Comparison of ENCODE assay signal across 26 cellular contexts in the genomic region with DNA sequence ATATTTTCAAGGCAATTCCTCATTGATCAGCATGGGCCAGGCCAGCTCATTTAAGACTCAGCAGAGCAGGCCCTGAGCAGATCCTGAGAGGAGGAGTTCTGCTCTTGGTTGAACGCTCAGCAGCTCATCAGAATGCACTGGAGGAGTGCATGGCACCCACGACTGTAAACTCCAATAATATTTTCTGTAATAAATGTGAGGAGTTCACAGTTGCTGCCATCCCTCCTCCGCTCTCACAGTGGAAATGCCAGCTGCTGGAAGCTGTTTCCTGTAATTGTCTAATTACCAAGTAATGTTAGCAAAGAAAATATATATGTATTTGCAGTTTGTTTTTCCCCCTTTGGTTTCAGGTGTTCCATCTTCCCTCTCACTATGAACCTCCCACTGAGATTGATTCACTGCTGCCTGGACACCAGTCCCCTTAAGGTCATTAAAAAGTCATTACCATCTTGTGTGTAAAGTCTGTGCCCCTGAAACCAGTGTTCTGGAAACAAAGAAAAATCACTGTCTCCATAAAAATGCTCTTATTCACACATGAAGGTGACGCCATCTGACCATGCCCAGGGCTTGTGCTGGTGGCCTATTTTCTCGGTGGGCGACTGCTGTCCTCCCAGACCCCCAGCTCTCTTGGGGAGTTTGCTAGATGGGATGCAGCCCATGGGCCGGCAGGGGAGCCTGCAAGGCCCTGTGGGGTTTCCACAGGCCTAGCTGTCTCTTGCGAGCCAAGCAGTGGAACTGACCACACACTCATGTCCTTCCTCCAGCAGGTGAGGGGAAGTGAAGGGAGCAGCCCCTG.
DNase-seq lines count a peak whose midpoint lies in the region; ATAC-seq lines count a peak whose summit lies in the region.
"Had no signal": no experiment of that assay in that cellular context is flagged by ENCODE, and none has a peak within 500 bp of the region (broad histone marks: within the 10 kb centered on the region; RNA-seq: fewer than 3 reads in every experiment).

No MANE protein-coding gene starts in this region.

- H3K9me3 ChIP-seq in T-helper 17 cell (ENCODE audit: control insufficient read depth, low read length, poor library complexity, severe bottlenecking) = no peaks in the 10 kb centered on the region
- H3K9me3 ChIP-seq: A549, MG63, pancreas, SJSA1, spleen, transverse colon had no signal

- DNase-seq in Ammon's horn (ENCODE audit: low spot score) (peak; percentile 59), NCI-H146 treated with DMSO at 0.1 percent for 48 hours (lab: John Stamatoyannopoulos, UW; ENCODE audit: unreplicated experiment) (peak; percentile 100), T-helper 17 cell (no peak), left kidney (ENCODE audit: low read depth, low spot score) (peak; percentile 58), NCI-H2107 (lab: John Stamatoyannopoulos, UW) (no peak), SW 1271 (lab: John Stamatoyannopoulos, UW) (no peak), substantia nigra (lab: John Stamatoyannopoulos, UW) (no peak), activated gamma-delta T cell treated with Interleukin-2 at 50 U/mL for 16 hours (no peak)
- DNase-seq: activated CD4-positive, alpha-beta memory T cell treated with anti-CD3 and anti-CD28 coated beads, Interleukin-2, amount 10 ng/mL, durations not matched to agents 7 days and 5 days; activated CD4-positive, alpha-beta T cell treated with anti-CD3 and anti-CD28 coated beads for 1 hour; activated effector memory CD4-positive, alpha-beta T cell treated with anti-CD3 and anti-CD28 coated beads, Interleukin-2, amount 50 U/mL, for 16 hours; CD8-positive, alpha-beta memory T cell; central memory CD4-positive, alpha-beta T cell; HCEC 1CT; KBM-7; MG63; NCI-H1436 treated with DMSO at 0.1 percent for 48 hours; NCI-H526; pancreas; right cardiac atrium; spleen; T-cell; transverse colon had no signal

- H3K4me3 Mint-ChIP-seq in T-helper 17 cell = no peak overlapping the region
- H3K4me3 Mint-ChIP-seq: activated CD4-positive, alpha-beta memory T cell treated with anti-CD3 and anti-CD28 coated beads, Interleukin-2, amount 10 ng/mL, durations not matched to agents 7 days and 5 days; B cell; CD8-positive, alpha-beta memory T cell; T-cell had no signal

- H3K27ac ChIP-seq in substantia nigra (ENCODE audit: low read depth, low read length, poor library complexity, severe bottlenecking) = no peak overlapping the region
- H3K27ac ChIP-seq: A549, pancreas, SJSA1, spleen, transverse colon had no signal

- peaks cover 8% of the 10 kb centered on the region for H3K4me1 Mint-ChIP-seq in T-helper 17 cell
- H3K4me1 Mint-ChIP-seq: activated CD4-positive, alpha-beta memory T cell treated with anti-CD3 and anti-CD28 coated beads, Interleukin-2, amount 10 ng/mL, durations not matched to agents 7 days and 5 days; B cell; CD8-positive, alpha-beta memory T cell had no signal

- no peak for ATAC-seq in T-helper 17 cell
- ATAC-seq: A549, right cardiac atrium, T-cell had no signal

- H3K27me3 Mint-ChIP-seq in T-helper 17 cell = no peaks in the 10 kb centered on the region
- H3K27me3 Mint-ChIP-seq: activated CD4-positive, alpha-beta memory T cell treated with anti-CD3 and anti-CD28 coated beads, Interleukin-2, amount 10 ng/mL, durations not matched to agents 7 days and 5 days; B cell; CD8-positive, alpha-beta memory T cell; T-cell had no signal

- H3K27ac Mint-ChIP-seq in T-helper 17 cell = peak overlapping the region; percentile 45
- H3K27ac Mint-ChIP-seq: activated CD4-positive, alpha-beta memory T cell treated with anti-CD3 and anti-CD28 coated beads, Interleukin-2, amount 10 ng/mL, durations not matched to agents 7 days and 5 days; B cell; T-cell had no signal

- peaks cover 6% of the 10 kb centered on the region for H3K36me3 Mint-ChIP-seq in T-helper 17 cell (ENCODE audit: low read depth)

Comparison
In these comparisons a context has a peak if more than half of its experiments do, and no peak if none do; other contexts are left out.
1. DNase-seq: peak in Ammon's horn (single experiment), NCI-H146 treated with DMSO at 0.1 percent for 48 hours (single experiment) and left kidney (single experiment); none in T-helper 17 cell (0 of 3), NCI-H2107 (single experiment), SW 1271 (0 of 2), substantia nigra (0 of 49) and activated gamma-delta T cell treated with Interleukin-2 at 50 U/mL for 16 hours (single experiment).